ENCODE assay signal across 8 cellular contexts in the genomic region with DNA sequence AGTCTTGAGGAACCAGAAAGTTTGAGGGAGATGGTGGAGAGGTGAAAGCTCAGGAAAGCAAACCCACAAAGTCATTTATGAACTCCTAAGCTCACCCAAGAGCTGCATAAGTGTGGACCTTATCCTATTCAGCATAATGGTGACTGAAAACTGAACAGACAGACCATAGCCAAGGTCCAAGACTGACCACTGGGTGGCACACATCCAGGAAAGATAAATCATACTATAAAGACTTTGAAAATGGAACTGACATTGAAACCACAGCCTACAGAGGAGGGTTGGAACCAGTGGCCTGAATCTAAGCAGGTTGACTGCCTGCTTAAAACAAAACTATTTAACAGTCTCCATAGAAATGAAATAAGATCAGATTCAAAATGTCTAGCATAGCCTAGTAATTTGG.
A peak's percentile ranks its signal among the peaks of the same experiment; 100 is the strongest.
DNase-seq lines count a peak whose midpoint lies in the region; ATAC-seq and TF ChIP-seq lines count a peak whose summit lies in the region.

No MANE protein-coding gene starts in this region.

- no peak overlapping the region for H3K27ac Mint-ChIP-seq in Caco-2 (ENCODE audit: unreplicated experiment)
- H3K27ac Mint-ChIP-seq in stimulated activated memory B cell treated with anti-CD40 and anti-IgM and Interleukin-4, amounts not matched to agents 10 μg/mL and 1 μg/mL and 100 μg/mL, for 72 hours, result no peak overlapping the region

- H3K36me3 Mint-ChIP-seq in Caco-2 (ENCODE audit: insufficient read depth, unreplicated experiment), result no peaks in the 10 kb centered on the region
- H3K36me3 Mint-ChIP-seq in stimulated activated memory B cell treated with anti-CD40 and anti-IgM and Interleukin-4, amounts not matched to agents 10 μg/mL and 1 μg/mL and 100 μg/mL, for 72 hours, result no peaks in the 10 kb centered on the region

- no peaks in the 10 kb centered on the region for H3K9me3 ChIP-seq in Caco-2

- ATAC-seq in GM19351 (IDR thresholded peaks at IDR 0.05; ENCODE audit: unreplicated experiment), result peak; percentile 92
- ATAC-seq in HG03442 (IDR thresholded peaks at IDR 0.05; ENCODE audit: unreplicated experiment), result peak; percentile 95
- ATAC-seq in stimulated activated memory B cell treated with anti-CD40 and anti-IgM and Interleukin-4, amounts not matched to agents 10 μg/mL and 1 μg/mL and 100 μg/mL, for 72 hours, result peak; percentile 34

- H3K36me3 ChIP-seq in Caco-2 (ENCODE audit: control insufficient read depth, insufficient read depth, low read length), result no peaks in the 10 kb centered on the region

- CTCF ChIA-PET in Caco-2 (lab: Charles Lee), result interaction anchor here (1.0 kb wide), 1 partner anchor 228 kb away, joined by 3 read pairs; no protein-coding TSS in a partner anchor

- peak; percentile 37 to 46 for DNase-seq in Caco-2
- DNase-seq in amniotic epithelial cell (ENCODE audit: low read depth), result peak; percentile 1
- DNase-seq in medulla oblongata (ENCODE audit: extremely low spot score), result no peak
- no peak for DNase-seq in activated T-cell treated with anti-CD3 and anti-CD28 coated beads, Interleukin-2, amount 50 U/mL, for 1 hour
- no peak for DNase-seq in activated T-cell treated with anti-CD3 and anti-CD28 coated beads, Interleukin-2, amount 50 U/mL, for 48 hours

- no TSS peak for BruUV-seq in Caco-2 (replicated peaks; lab: Mats Ljungman, UMichigan)

- no peaks in the 10 kb centered on the region for H3K4me1 Mint-ChIP-seq in Caco-2 (ENCODE audit: low read depth, unreplicated experiment)
- no peaks in the 10 kb centered on the region for H3K4me1 Mint-ChIP-seq in stimulated activated memory B cell treated with anti-CD40 and anti-IgM and Interleukin-4, amounts not matched to agents 10 μg/mL and 1 μg/mL and 100 μg/mL, for 72 hours

- POLR2A ChIA-PET in Caco-2 (lab: Charles Lee), result no interaction called here

- peaks cover 4% of the 10 kb centered on the region for H3K27me3 Mint-ChIP-seq in Caco-2 (ENCODE audit: insufficient read depth, unreplicated experiment)
- H3K27me3 Mint-ChIP-seq in stimulated activated memory B cell treated with anti-CD40 and anti-IgM and Interleukin-4, amounts not matched to agents 10 μg/mL and 1 μg/mL and 100 μg/mL, for 72 hours, result no peaks in the 10 kb centered on the region

- intact Hi-C loops in Caco-2 (cut with micrococcal nuclease; ENCODE audit: unreplicated experiment), result loop anchor here (1.0 kb wide), 2 partner anchors 228 to 400 kb away; no protein-coding TSS in a partner anchor

- H3K4me3 Mint-ChIP-seq in Caco-2 (ENCODE audit: unreplicated experiment), result no peak overlapping the region
- no peak overlapping the region for H3K4me3 Mint-ChIP-seq in stimulated activated memory B cell treated with anti-CD40 and anti-IgM and Interleukin-4, amounts not matched to agents 10 μg/mL and 1 μg/mL and 100 μg/mL, for 72 hours

- no peaks in the 10 kb centered on the region for H3K4me1 ChIP-seq in Caco-2

- H3K4me3 ChIP-seq in Caco-2 (ENCODE audit: low read depth, low read length), result no peak overlapping the region

- peak; percentile 44 to 73 for TF ChIP-seq CTCF in Caco-2 (IDR thresholded peaks at IDR 0.05; ENCODE audit: insufficient read depth in 1 of 2, low read depth in 1 of 2, low read length in 1 of 2, severe bottlenecking in 1 of 2, unreplicated experiment in 1 of 2)

- no peaks in the 10 kb centered on the region for H3K27me3 ChIP-seq in Caco-2 (replicated peaks; ENCODE audit: control insufficient read depth, insufficient read depth, low read length)

- H3K9me3 Mint-ChIP-seq in Caco-2 (ENCODE audit: unreplicated experiment), result no peaks in the 10 kb centered on the region
- H3K9me3 Mint-ChIP-seq in stimulated activated memory B cell treated with anti-CD40 and anti-IgM and Interleukin-4, amounts not matched to agents 10 μg/mL and 1 μg/mL and 100 μg/mL, for 72 hours, result no peaks in the 10 kb centered on the region

Comparison
In these comparisons a context has a peak if more than half of its experiments do, and no peak if none do; other contexts are left out.
1. DNase-seq: peak in Caco-2 (2 of 2) and amniotic epithelial cell (single experiment); none in medulla oblongata (single experiment), activated T-cell treated with anti-CD3 and anti-CD28 coated beads, Interleukin-2, amount 50 U/mL, for 1 hour (single experiment) and activated T-cell treated with anti-CD3 and anti-CD28 coated beads, Interleukin-2, amount 50 U/mL, for 48 hours (0 of 2).
2. ATAC-seq: peak in every context shown above with its lines; median percentile 95 in HG03442; 92 in GM19351; 34 in stimulated activated memory B cell treated with anti-CD40 and anti-IgM and Interleukin-4, amounts not matched to agents 10 μg/mL and 1 μg/mL and 100 μg/mL, for 72 hours.